ENCODE assay signal across 29 cellular contexts in genomic region chr3:61875976-61876671, GRCh38.
A peak's percentile ranks its signal among the peaks of the same experiment; 100 is the strongest.
DNase-seq lines count a peak whose midpoint lies in the region; ATAC-seq and TF ChIP-seq lines count a peak whose summit lies in the region.
"Had no signal": no experiment of that assay in that cellular context is flagged by ENCODE, and none has a peak within 500 bp of the region (broad histone marks: within the 10 kb centered on the region; RNA-seq: fewer than 3 reads in every experiment).

No MANE protein-coding gene starts in this region.

- DNase-seq in COLO829 (ENCODE audit: low spot score) (peak; percentile 15), Kasumi-1 (lab: John Stamatoyannopoulos, UW) (peak; percentile 9 to 11), dorsolateral prefrontal cortex (no peak), H7 (no peak), NCI-H146 (lab: John Stamatoyannopoulos, UW) (no peak)
- no peak for DNase-seq in activated effector memory CD4-positive, alpha-beta T cell treated with Interleukin-2 at 50 U/mL for 16 hours
- DNase-seq: activated CD8-positive, alpha-beta T cell treated with anti-CD3 and anti-CD28 coated beads for 36 hours; caudate nucleus; gastrocnemius medialis; immature natural killer cell; Karpas-422; left lung; mucosa of descending colon; NCI-H1694 treated with DMSO at 0.1 percent for 48 hours; NCI-H2171 treated with DMSO at 0.1 percent for 48 hours; NCI-H524; pancreas; right cardiac atrium; SHP77 treated with DMSO at 0.1 percent for 48 hours; stimulated activated CD4-positive, alpha-beta T cell treated with anti-CD3 and anti-CD28 coated beads, Interleukin-4, amount 100 ng/mL, for 24 hours; substantia nigra; T-helper 1 cell; upper lobe of left lung had no signal

- no peaks in the 10 kb centered on the region for H3K27me3 ChIP-seq in dorsolateral prefrontal cortex
- no peaks in the 10 kb centered on the region for H3K27me3 ChIP-seq in H7 (ENCODE audit: control insufficient read depth, insufficient read depth, low read length)
- H3K27me3 ChIP-seq: ascending aorta, gastrocnemius medialis, hepatocyte, left lung, pancreas, upper lobe of left lung had no signal

- no peak for TF ChIP-seq CTCF in dorsolateral prefrontal cortex (IDR thresholded peaks at IDR 0.05 in 54 of 56, conservative IDR thresholded peaks at IDR 0.05 in 2 of 56; ENCODE audit: low read depth in 1 of 56, partially characterized antibody in 56 of 56)

- no peak for ATAC-seq in HG03469 (IDR thresholded peaks at IDR 0.05; ENCODE audit: unreplicated experiment)
- ATAC-seq: activated CD8-positive, alpha-beta T cell treated with anti-CD3 and anti-CD28 coated beads for 36 hours; gastrocnemius medialis; mucosa of descending colon; Panc1; pancreas; right cardiac atrium; stimulated activated effector memory CD8-positive, alpha-beta T cell treated with anti-CD3 and anti-CD28 coated beads, Interleukin-12 subunit alpha, Interleukin-12 subunit beta, amount 100 ng/mL, for 72 hours had no signal

- H3K27ac ChIP-seq in dorsolateral prefrontal cortex (peak overlapping the region in 32 of 59 donors; percentile 2 to 78 (median 56)), mesodermal cell (ENCODE audit: low read depth, low read length, severe bottlenecking) (peak overlapping the region; percentile 69)
- H3K27ac ChIP-seq: left lung, pancreas, upper lobe of left lung had no signal

- no peaks in the 10 kb centered on the region for H3K36me3 ChIP-seq in mesodermal cell (ENCODE audit: control insufficient read depth, insufficient read depth, low read length)
- no peaks in the 10 kb centered on the region for H3K36me3 ChIP-seq in H7 (replicated peaks; ENCODE audit: control insufficient read depth, insufficient read depth, low read length)
- H3K36me3 ChIP-seq: ascending aorta, gastrocnemius medialis, left lung, pancreas, upper lobe of left lung had no signal

- H3K4me3 ChIP-seq in dorsolateral prefrontal cortex (no peak overlapping the region), mesodermal cell (ENCODE audit: extremely low read depth, insufficient read depth, low read length, poor library complexity, severe bottlenecking) (no peak overlapping the region), H7 (ENCODE audit: insufficient read depth, low read depth, low read length) (no peak overlapping the region)
- H3K4me3 ChIP-seq: ascending aorta, gastrocnemius medialis, hepatocyte, left lung, mucosa of descending colon, pancreas, upper lobe of left lung had no signal

- WGBS in mesodermal cell (ENCODE audit: insufficient coverage in 2 of 2), 2 experiments: 80 to 83% methylated on average over 1 to 2 of the region's 4 CpGs

- intact Hi-C loops in dorsolateral prefrontal cortex (cut with DNase I): no loop called here

- H3K9me3 ChIP-seq in mesodermal cell (ENCODE audit: control insufficient read depth, low read length): no peaks in the 10 kb centered on the region
- H3K9me3 ChIP-seq: ascending aorta, gastrocnemius medialis, left lung, mucosa of descending colon, pancreas, upper lobe of left lung had no signal

- H3K4me1 ChIP-seq in mesodermal cell (ENCODE audit: control insufficient read depth, insufficient read depth, low read length, poor library complexity, severe bottlenecking): peaks cover 50% of the 10 kb centered on the region

Comparison
In these comparisons a context has a peak if more than half of its experiments do, and no peak if none do; other contexts are left out.
1. DNase-seq: peak in COLO829 (single experiment) and Kasumi-1 (2 of 2); none in dorsolateral prefrontal cortex (0 of 10), H7 (single experiment), NCI-H146 (single experiment) and activated effector memory CD4-positive, alpha-beta T cell treated with Interleukin-2 at 50 U/mL for 16 hours (single experiment).